9 cellular contexts compared by ENCODE assay signal in genomic region chr9:131310833-131311554, GRCh38. TPM values are rescaled to one million over a fixed set of nuclear protein-coding genes. Genes with fewer than 3 reads are reported as not detected.
A peak's percentile ranks its signal among the peaks of the same experiment; 100 is the strongest.
DNase-seq lines count a peak whose midpoint lies in the region; ATAC-seq and TF ChIP-seq lines count a peak whose summit lies in the region.
"Had no signal": no experiment of that assay in that cellular context is flagged by ENCODE, and none has a peak within 500 bp of the region (broad histone marks: within the 10 kb centered on the region; RNA-seq: fewer than 3 reads in every experiment).

No MANE protein-coding gene starts in this region.

- peak overlapping the region; percentile 58 to 76 for H3K4me3 Mint-ChIP-seq in CD14-positive monocyte
- peak overlapping the region; percentile 36 to 68 (median 49) for H3K4me3 Mint-ChIP-seq in T-cell

- peak overlapping the region; percentile 31 for H3K4me2 ChIP-seq in skeletal muscle satellite cell (ENCODE audit: low read length)
- H3K4me2 ChIP-seq: KMS-11 had no signal

- H3K9ac ChIP-seq in skeletal muscle satellite cell (ENCODE audit: low read depth, low read length), result no peak overlapping the region
- H3K9ac ChIP-seq: KMS-11 had no signal

- CTCF ChIA-PET in T-cell (lab: Charles Lee), result no interaction called here

- POLR2A ChIA-PET in T-cell (lab: Charles Lee), result no interaction called here

- H3K4me1 Mint-ChIP-seq in CD14-positive monocyte, result peaks cover 10% of the 10 kb centered on the region
- peaks cover 10 to 12% (median 11%) of the 10 kb centered on the region in 3 donors for H3K4me1 Mint-ChIP-seq in T-cell

- H3K36me3 Mint-ChIP-seq in CD14-positive monocyte (no peaks in the 10 kb centered on the region), T-cell (no peaks in the 10 kb centered on the region)

- ATAC-seq in T-cell (replicated peaks in 1 of 4) (peak; percentile 92 to 99 (median 97)), GM18873 (IDR thresholded peaks at IDR 0.05; ENCODE audit: low FRiP score, unreplicated experiment) (no peak), GM21515 (IDR thresholded peaks at IDR 0.05; ENCODE audit: unreplicated experiment) (no peak)

- H3K9me3 Mint-ChIP-seq in CD14-positive monocyte (peaks cover 0 to 4% (median 0%) of the 10 kb centered on the region in 7 donors), T-cell (no peaks in the 10 kb centered on the region)

- peaks cover 12% of the 10 kb centered on the region for H3K27me3 ChIP-seq in skeletal muscle satellite cell (ENCODE audit: control insufficient read depth, insufficient read depth, low read length)

- intact Hi-C loops in CD14-positive monocyte (cut with micrococcal nuclease), result no loop called here

- no peaks in the 10 kb centered on the region for H3K36me3 ChIP-seq in skeletal muscle satellite cell (ENCODE audit: insufficient read depth, low read length)

- H3K9me3 ChIP-seq in skeletal muscle satellite cell (replicated peaks; ENCODE audit: low read length), result no peaks in the 10 kb centered on the region

- peaks cover 3% of the 10 kb centered on the region for H3K4me1 ChIP-seq in skeletal muscle satellite cell (ENCODE audit: control insufficient read depth, insufficient read depth, low read length)

- peaks cover 2 to 12% (median 6%) of the 10 kb centered on the region in 3 donors for H3K27me3 Mint-ChIP-seq in CD14-positive monocyte (ENCODE audit: low read depth in 3 of 3)
- no peaks in the 10 kb centered on the region for H3K27me3 Mint-ChIP-seq in T-cell

- no peak for TF ChIP-seq CTCF in CD14-positive monocyte (IDR thresholded peaks at IDR 0.05)

- DNase-seq in CD14-positive monocyte (ENCODE audit: low spot score), result no peak
- DNase-seq in T-cell, result peak; percentile 44 to 84 (median 72)
- DNase-seq in activated naive CD4-positive, alpha-beta T cell (lab: John Stamatoyannopoulos, UW), result peak in 3 of 4 experiments; percentile 13 to 54 (median 32)
- no peak for DNase-seq in NCI-H446 treated with DMSO at 0.1 percent for 48 hours (lab: John Stamatoyannopoulos, UW)
- DNase-seq in NCI-H2196 (lab: John Stamatoyannopoulos, UW; ENCODE audit: unreplicated experiment), result no peak

- no peak overlapping the region for H3K4me3 ChIP-seq in skeletal muscle satellite cell (ENCODE audit: low read length)

- no peak overlapping the region for H3K27ac Mint-ChIP-seq in CD14-positive monocyte
- H3K27ac Mint-ChIP-seq in T-cell, result peak overlapping the region; percentile 67 to 68

RNA-seq across cellular contexts. Expression of gene PLPP7, which starts 21.5 kb away (rescaled TPM):
- polyA plus RNA-seq in CD14-positive monocyte, result 1 to 10 TPM; 1.5 to 3.1 TPM
- total RNA-seq in T-cell, result under 1 TPM in 3 of 5 donors, not detected in 2; 0.13 to 0.58 (median 0.13) TPM
- total RNA-seq in skeletal muscle satellite cell (2012; rRNA removed), result 16.0 and 16.6 TPM in 2 replicates

RNA-seq across cellular contexts. Expression of gene FAM78A, which starts 34.7 kb away (rescaled TPM):
- 1 to 10 TPM; 6.4 to 7.2 TPM for polyA plus RNA-seq in CD14-positive monocyte
- 100 to 1,000 TPM in 1 of 5 donors, 10 to 100 TPM in 4; 70.4 to 106 (median 98.4) TPM for total RNA-seq in T-cell
- 3.3 and 3.7 TPM in 2 replicates for total RNA-seq in skeletal muscle satellite cell (2012; rRNA removed)

Comparison
In these comparisons a context has a peak if more than half of its experiments do, and no peak if none do; other contexts are left out.
1. DNase-seq: peak in T-cell (34 of 34) and activated naive CD4-positive, alpha-beta T cell (3 of 4); none in CD14-positive monocyte (single experiment), NCI-H446 treated with DMSO at 0.1 percent for 48 hours (single experiment) and NCI-H2196 (single experiment).
2. H3K27ac Mint-ChIP-seq: peak in T-cell (2 of 2); none in CD14-positive monocyte (0 of 7).
3. ATAC-seq: peak in T-cell (4 of 4); none in GM18873 (single experiment) and GM21515 (single experiment).